10 cellular contexts compared by ENCODE assay signal in genomic region chr13:99982021-99982740, GRCh38. TPM values are rescaled to one million over a fixed set of nuclear protein-coding genes. Genes with fewer than 3 reads are reported as not detected.
DNase-seq lines count a peak whose midpoint lies in the region; ATAC-seq and TF ChIP-seq lines count a peak whose summit lies in the region.
"Had no signal": no experiment of that assay in that cellular context is flagged by ENCODE, and none has a peak within 500 bp of the region (broad histone marks: within the 10 kb centered on the region; RNA-seq: fewer than 3 reads in every experiment).

No MANE protein-coding gene starts in this region.

- H3K27ac ChIP-seq in Peyer's patch, result no peak overlapping the region

- ATAC-seq in HG03460 (IDR thresholded peaks at IDR 0.05; ENCODE audit: unreplicated experiment), result no peak

- no peak for TF ChIP-seq POLR2A in Peyer's patch (IDR thresholded peaks at IDR 0.05)

- H3K4me3 Mint-ChIP-seq in progenitor cell of endocrine pancreas (ENCODE audit: low read depth), result peak overlapping the region; percentile 3
- H3K4me3 Mint-ChIP-seq: stimulated activated naive CD8-positive, alpha-beta T cell treated with anti-CD3 and anti-CD28 coated beads, Interleukin-15, Interleukin-2, amounts not matched to agents 100 ng/mL and 50 ng/mL, for 24 hours had no signal

- H3K27me3 ChIP-seq in H7 (ENCODE audit: control insufficient read depth, insufficient read depth, low read length) (peaks cover 45% of the 10 kb centered on the region; the same call in 1 of the 2 replicates), Peyer's patch (peaks cover 3 to 96% of the 10 kb centered on the region in 2 donors), BE2C (peaks cover 91% of the 10 kb centered on the region)

- no peak overlapping the region for H3K27ac Mint-ChIP-seq in progenitor cell of endocrine pancreas
- H3K27ac Mint-ChIP-seq: stimulated activated naive CD8-positive, alpha-beta T cell treated with anti-CD3 and anti-CD28 coated beads, Interleukin-15, Interleukin-2, amounts not matched to agents 100 ng/mL and 50 ng/mL, for 24 hours had no signal

- H3K9me3 ChIP-seq in Peyer's patch (peaks cover 0 to 33% (median 0%) of the 10 kb centered on the region in 4 donors), BE2C (no peaks in the 10 kb centered on the region; the same call in 1 of the 2 replicates)

- H3K36me3 ChIP-seq in H7 (replicated peaks; ENCODE audit: control insufficient read depth, insufficient read depth, low read length) (peaks cover 4% of the 10 kb centered on the region), Peyer's patch (no peaks in the 10 kb centered on the region), BE2C (no peaks in the 10 kb centered on the region)

- peaks cover 68% of the 10 kb centered on the region for H3K27me3 Mint-ChIP-seq in progenitor cell of endocrine pancreas

- H3K9me3 Mint-ChIP-seq in progenitor cell of endocrine pancreas (ENCODE audit: low read depth), result no peaks in the 10 kb centered on the region
- H3K9me3 Mint-ChIP-seq: stimulated activated naive CD8-positive, alpha-beta T cell treated with anti-CD3 and anti-CD28 coated beads, Interleukin-15, Interleukin-2, amounts not matched to agents 100 ng/mL and 50 ng/mL, for 24 hours had no signal

- H3K4me3 ChIP-seq in H7 (ENCODE audit: insufficient read depth, low read depth, low read length), result peak overlapping the region; percentile 72
- peak overlapping the region in 3 of 4 donors; percentile 46 to 62 (median 57) for H3K4me3 ChIP-seq in Peyer's patch
- H3K4me3 ChIP-seq in epithelial cell of esophagus (ENCODE audit: low read length), result no peak overlapping the region
- no peak overlapping the region for H3K4me3 ChIP-seq in BE2C (ENCODE audit: low read depth, low read length)

- TF ChIP-seq CTCF in Peyer's patch (IDR thresholded peaks at IDR 0.05), result no peak
- no peak for TF ChIP-seq CTCF in epithelial cell of esophagus (IDR thresholded peaks at IDR 0.05; ENCODE audit: insufficient read depth, low read depth, low read length, missing control alignments)
- no peak for TF ChIP-seq CTCF in progenitor cell of endocrine pancreas (IDR thresholded peaks at IDR 0.05; ENCODE audit: unreplicated experiment)
- TF ChIP-seq CTCF in BE2C (IDR thresholded peaks at IDR 0.05; ENCODE audit: low read depth, low read length), result no peak

- H3K36me3 Mint-ChIP-seq in progenitor cell of endocrine pancreas (ENCODE audit: insufficient read depth), result no peaks in the 10 kb centered on the region

- DNase-seq in H7, result peak; percentile 62
- peak in 1 of 3 donors; percentile 54 for DNase-seq in Peyer's patch
- peak; percentile 42 for DNase-seq in epithelial cell of esophagus (ENCODE audit: low read depth)
- no peak for DNase-seq in progenitor cell of endocrine pancreas (ENCODE audit: low spot score, unreplicated experiment)
- no peak for DNase-seq in NCI-H1436 (lab: John Stamatoyannopoulos, UW)
- no peak for DNase-seq in effector CD8-positive, alpha-beta T cell (lab: John Stamatoyannopoulos, UW)
- no peak for DNase-seq in BE2C

- H3K4me1 Mint-ChIP-seq in progenitor cell of endocrine pancreas (ENCODE audit: low read depth), result peaks cover 1% of the 10 kb centered on the region

- H3K4me1 ChIP-seq in Peyer's patch, result peaks cover 5 to 47% (median 19%) of the 10 kb centered on the region in 4 donors
- H3K4me1 ChIP-seq in BE2C, result no peaks in the 10 kb centered on the region

RNA-seq across cellular contexts. Expression of gene ZIC2, which starts 0.6 kb away (rescaled TPM):
- total RNA-seq in H7 (2014; rRNA removed; shearing (Covaris generic)), result 93.0 and 96.6 TPM in 2 replicates
- total RNA-seq in Peyer's patch, result not detected
- 0.13 TPM in 1 of 2 replicates, not detected in the other for total RNA-seq in progenitor cell of endocrine pancreas
- polyA plus RNA-seq in BE2C (2012; ENCODE audit: insufficient read depth, insufficient read length, low read depth), result not detected
- total RNA-seq: LHCN-M2 had no signal

RNA-seq across cellular contexts. Expression of gene ZIC5, which starts 10.6 kb away (rescaled TPM):
- total RNA-seq in H7 (2014; rRNA removed; shearing (Covaris generic)), result 45.9 and 51.4 TPM in 2 replicates
- total RNA-seq in Peyer's patch (not detected), progenitor cell of endocrine pancreas (not detected in 2 replicates)
- polyA plus RNA-seq in BE2C (2012; ENCODE audit: insufficient read depth, insufficient read length, low read depth), result not detected
- total RNA-seq: LHCN-M2 had no signal

Comparison
In these comparisons a context has a peak if more than half of its experiments do, and no peak if none do; other contexts are left out.
1. DNase-seq: peak in H7 (single experiment) and epithelial cell of esophagus (single experiment); none in progenitor cell of endocrine pancreas (single experiment), NCI-H1436 (single experiment), effector CD8-positive, alpha-beta T cell (single experiment) and BE2C (single experiment).
2. H3K4me3 ChIP-seq: peak in H7 (single experiment) and Peyer's patch (3 of 4); none in epithelial cell of esophagus (single experiment) and BE2C (single experiment).
3. RNA of gene ZIC2, which starts 0.6 kb away (total RNA-seq): 93.0 to 96.6 TPM in H7; 0.13 TPM in progenitor cell of endocrine pancreas and not detected in Peyer's patch; every median in the first group is over 10 times any median in the second.
4. RNA of gene ZIC5, which starts 10.6 kb away (total RNA-seq): 45.9 to 51.4 TPM in H7; not detected in Peyer's patch and not detected in progenitor cell of endocrine pancreas; every median in the first group is over 10 times any median in the second.